21 cellular contexts compared by ENCODE assay signal in the genomic region with DNA sequence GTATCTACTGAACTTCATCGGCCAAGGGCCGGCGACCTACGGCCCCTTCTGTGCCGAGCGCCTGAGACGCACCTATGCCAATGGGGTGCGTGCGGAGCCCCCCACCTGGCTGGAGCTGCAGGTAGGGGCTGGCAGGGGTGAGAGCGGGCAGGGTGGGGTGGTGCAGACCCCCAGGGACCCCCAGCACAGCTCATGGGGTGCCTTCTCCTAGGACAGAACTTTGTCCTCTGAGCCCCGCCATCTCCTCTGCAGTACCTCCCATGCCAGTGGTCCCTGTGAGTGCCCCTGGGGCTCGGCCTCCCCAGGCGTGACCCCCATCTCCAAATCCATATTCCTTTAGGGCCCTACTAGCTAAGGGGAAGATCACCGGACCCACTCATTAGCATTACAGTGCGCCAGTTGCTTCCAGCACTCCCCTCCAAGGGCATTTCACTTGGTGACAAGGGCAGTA. TPM values are rescaled to one million over a fixed set of nuclear protein-coding genes. Genes with fewer than 3 reads are reported as not detected.
DNase-seq lines count a peak whose midpoint lies in the region; ATAC-seq and TF ChIP-seq lines count a peak whose summit lies in the region.
"Had no signal": no experiment of that assay in that cellular context is flagged by ENCODE, and none has a peak within 500 bp of the region (broad histone marks: within the 10 kb centered on the region; RNA-seq: fewer than 3 reads in every experiment).

No MANE protein-coding gene starts in this region.

- CTCF ChIA-PET in activated B cell treated with CpG ODN at 0.5 μM for 24 hours (lab: Charles Lee) = interaction anchor here (1.1 to 2.7 kb wide), 2 partner anchors 12 to 31 kb away, joined by 3 to 15 read pairs; no protein-coding TSS in a partner anchor

- no peak for TF ChIP-seq CTCF in activated B cell treated with CpG ODN at 0.5 μM for 24 hours (IDR thresholded peaks at IDR 0.05)
- TF ChIP-seq CTCF in osteocyte (IDR thresholded peaks at IDR 0.05) = no peak
- TF ChIP-seq CTCF in GM10266 (IDR thresholded peaks at IDR 0.05; ENCODE audit: control insufficient read depth, insufficient read depth, low read depth, missing control alignments) = no peak

- peaks cover 2% of the 10 kb centered on the region for H3K4me1 Mint-ChIP-seq in stimulated activated naive CD8-positive, alpha-beta T cell treated with anti-CD3 and anti-CD28 coated beads, Interleukin-15, amount 100 ng/mL, for 72 hours
- H3K4me1 Mint-ChIP-seq in activated B cell treated with CpG ODN at 0.5 μM for 24 hours = peaks cover 78% of the 10 kb centered on the region
- peaks cover 4% of the 10 kb centered on the region for H3K4me1 Mint-ChIP-seq in osteocyte (ENCODE audit: unreplicated experiment)
- H3K4me1 Mint-ChIP-seq: activated CD4-positive, alpha-beta memory T cell treated with anti-CD3 and anti-CD28 coated beads, Interleukin-2, amount 10 ng/mL, durations not matched to agents 7 days and 5 days had no signal

- peak; percentile 21 for ATAC-seq in stimulated activated naive CD8-positive, alpha-beta T cell treated with anti-CD3 and anti-CD28 coated beads, Interleukin-15, amount 100 ng/mL, for 72 hours
- no peak for ATAC-seq in stimulated activated naive CD8-positive, alpha-beta T cell treated with anti-CD3 and anti-CD28 coated beads, Interleukin-15, Interleukin-2, amounts not matched to agents 100 U/mL and 50 U/mL, for 24 hours
- ATAC-seq in activated B cell treated with CpG ODN at 0.5 μM for 24 hours (ENCODE audit: low read depth) = no peak
- ATAC-seq in GM19455 (IDR thresholded peaks at IDR 0.05; ENCODE audit: unreplicated experiment) = no peak
- ATAC-seq: activated CD4-positive, CD25-positive, alpha-beta regulatory T cell treated with anti-CD3 and anti-CD28 coated beads, Interleukin-2, amount 50 U/mL, for 24 hours; activated naive CD4-positive, alpha-beta T cell treated with anti-CD3 and anti-CD28 coated beads, Interleukin-2, amount 50 U/mL, for 72 hours; T-cell had no signal

- DNase-seq in stimulated activated naive CD8-positive, alpha-beta T cell treated with anti-CD3 and anti-CD28 coated beads, Interleukin-15, amount 100 ng/mL, for 72 hours = peak in 1 of 2 donors; percentile 5
- DNase-seq in stimulated activated naive CD8-positive, alpha-beta T cell treated with anti-CD3 and anti-CD28 coated beads, Interleukin-15, Interleukin-2, amounts not matched to agents 100 U/mL and 50 U/mL, for 24 hours = no peak
- peak; percentile 3 for DNase-seq in activated B cell treated with CpG ODN at 0.5 μM for 24 hours
- DNase-seq in osteocyte (ENCODE audit: extremely low spot score, unreplicated experiment) = peak; percentile 73
- no peak for DNase-seq in GM10266 (ENCODE audit: extremely low spot score)
- no peak for DNase-seq in stimulated activated CD4-positive, alpha-beta T cell treated with anti-CD3 and anti-CD28 coated beads, Interleukin-4, amount 100 ng/mL, for 4 hours
- DNase-seq: activated CD4-positive, alpha-beta memory T cell treated with anti-CD3 and anti-CD28 coated beads, Interleukin-2, amount 10 ng/mL, durations not matched to agents 7 days and 5 days; anterior cingulate cortex; caudate nucleus; Kasumi-1; NCI-H1048; NCI-H2029; NCI-H774; Right ventricle myocardium superior; stimulated activated CD4-positive, alpha-beta T cell treated with anti-CD3 and anti-CD28 coated beads, Interleukin-1b, Interleukin-23, amount 100 ng/mL, for 48 hours; T-cell had no signal

- intact Hi-C loops in activated B cell treated with CpG ODN at 0.5 μM for 24 hours (cut with micrococcal nuclease) = loop anchor here (1.0 to 2.0 kb wide), 2 partner anchors 11 to 19 kb away; no protein-coding TSS in a partner anchor

- no peaks in the 10 kb centered on the region for H3K36me3 Mint-ChIP-seq in activated B cell treated with CpG ODN at 0.5 μM for 24 hours (ENCODE audit: low read depth)
- H3K36me3 Mint-ChIP-seq in osteocyte (ENCODE audit: unreplicated experiment) = no peaks in the 10 kb centered on the region
- H3K36me3 Mint-ChIP-seq: activated naive CD4-positive, alpha-beta T cell treated with anti-CD3 and anti-CD28 coated beads, Interleukin-2, amount 50 U/mL, for 72 hours; T-cell had no signal

- POLR2A ChIA-PET in activated B cell treated with CpG ODN at 0.5 μM for 24 hours (lab: Charles Lee) = no interaction called here

- H3K27ac Mint-ChIP-seq in stimulated activated naive CD8-positive, alpha-beta T cell treated with anti-CD3 and anti-CD28 coated beads, Interleukin-15, amount 100 ng/mL, for 72 hours = peak overlapping the region in 1 of 2 donors; percentile 10
- H3K27ac Mint-ChIP-seq in activated B cell treated with CpG ODN at 0.5 μM for 24 hours (no peak overlapping the region), osteocyte (ENCODE audit: unreplicated experiment) (no peak overlapping the region)
- H3K27ac Mint-ChIP-seq: activated CD4-positive, alpha-beta memory T cell treated with anti-CD3 and anti-CD28 coated beads, Interleukin-2, amount 10 ng/mL, durations not matched to agents 7 days and 5 days; activated naive CD4-positive, alpha-beta T cell treated with anti-CD3 and anti-CD28 coated beads, Interleukin-2, amount 50 U/mL, for 72 hours; activated T-cell treated with anti-CD3 and anti-CD28 coated beads, Interleukin-2, amount 50 U/mL, for 24 hours; T-cell had no signal

- no peak overlapping the region for H3K4me3 Mint-ChIP-seq in stimulated activated naive CD8-positive, alpha-beta T cell treated with anti-CD3 and anti-CD28 coated beads, Interleukin-15, amount 100 ng/mL, for 72 hours
- H3K4me3 Mint-ChIP-seq in activated B cell treated with CpG ODN at 0.5 μM for 24 hours = no peak overlapping the region
- no peak overlapping the region for H3K4me3 Mint-ChIP-seq in osteocyte (ENCODE audit: unreplicated experiment)
- H3K4me3 Mint-ChIP-seq: activated CD4-positive, alpha-beta memory T cell treated with anti-CD3 and anti-CD28 coated beads, Interleukin-2, amount 10 ng/mL, durations not matched to agents 7 days and 5 days; activated T-cell treated with anti-CD3 and anti-CD28 coated beads, Interleukin-2, amount 50 U/mL, for 24 hours; T-cell had no signal

- no peaks in the 10 kb centered on the region for H3K27me3 Mint-ChIP-seq in stimulated activated naive CD8-positive, alpha-beta T cell treated with anti-CD3 and anti-CD28 coated beads, Interleukin-15, amount 100 ng/mL, for 72 hours
- H3K27me3 Mint-ChIP-seq in activated B cell treated with CpG ODN at 0.5 μM for 24 hours = no peaks in the 10 kb centered on the region
- H3K27me3 Mint-ChIP-seq in osteocyte (ENCODE audit: unreplicated experiment) = no peaks in the 10 kb centered on the region
- H3K27me3 Mint-ChIP-seq: activated T-cell treated with anti-CD3 and anti-CD28 coated beads, Interleukin-2, amount 50 U/mL, for 24 hours had no signal

- H3K9me3 Mint-ChIP-seq in stimulated activated naive CD8-positive, alpha-beta T cell treated with anti-CD3 and anti-CD28 coated beads, Interleukin-15, amount 100 ng/mL, for 72 hours = no peaks in the 10 kb centered on the region
- no peaks in the 10 kb centered on the region for H3K9me3 Mint-ChIP-seq in activated B cell treated with CpG ODN at 0.5 μM for 24 hours
- no peaks in the 10 kb centered on the region for H3K9me3 Mint-ChIP-seq in osteocyte (ENCODE audit: unreplicated experiment)
- H3K9me3 Mint-ChIP-seq: activated CD4-positive, alpha-beta memory T cell treated with anti-CD3 and anti-CD28 coated beads, Interleukin-2, amount 10 ng/mL, durations not matched to agents 7 days and 5 days; activated naive CD4-positive, alpha-beta T cell treated with anti-CD3 and anti-CD28 coated beads, Interleukin-2, amount 50 U/mL, for 72 hours; activated T-cell treated with anti-CD3 and anti-CD28 coated beads, Interleukin-2, amount 50 U/mL, for 24 hours; T-cell had no signal

RNA-seq across cellular contexts. Expression of a gene that starts 23.9 kb away (rescaled TPM):
- total RNA-seq in activated B cell treated with CpG ODN at 0.5 μM for 24 hours (not detected in 2 replicates), osteocyte (not detected in 2 replicates)
- total RNA-seq: activated CD4-positive, alpha-beta memory T cell treated with anti-CD3 and anti-CD28 coated beads, Interleukin-2, amount 10 ng/mL, durations not matched to agents 7 days and 5 days; activated naive CD4-positive, alpha-beta T cell treated with anti-CD3 and anti-CD28 coated beads, Interleukin-2, amount 50 U/mL, for 72 hours; kidney epithelial cell; Right ventricle myocardium superior; T-cell had no signal

RNA-seq across cellular contexts. Expression of a gene that starts 53.3 kb away (rescaled TPM):
- total RNA-seq in activated B cell treated with CpG ODN at 0.5 μM for 24 hours (5.1 and 5.3 TPM in 2 replicates), osteocyte (49.3 and 51.0 TPM in 2 replicates)

Comparison
In these comparisons a context has a peak if more than half of its experiments do, and no peak if none do; other contexts are left out.
1. DNase-seq: peak in activated B cell treated with CpG ODN at 0.5 μM for 24 hours (single experiment) and osteocyte (single experiment); none in stimulated activated naive CD8-positive, alpha-beta T cell treated with anti-CD3 and anti-CD28 coated beads, Interleukin-15, Interleukin-2, amounts not matched to agents 100 U/mL and 50 U/mL, for 24 hours (single experiment), GM10266 (single experiment) and stimulated activated CD4-positive, alpha-beta T cell treated with anti-CD3 and anti-CD28 coated beads, Interleukin-4, amount 100 ng/mL, for 4 hours (0 of 2).